In the genomic region with DNA sequence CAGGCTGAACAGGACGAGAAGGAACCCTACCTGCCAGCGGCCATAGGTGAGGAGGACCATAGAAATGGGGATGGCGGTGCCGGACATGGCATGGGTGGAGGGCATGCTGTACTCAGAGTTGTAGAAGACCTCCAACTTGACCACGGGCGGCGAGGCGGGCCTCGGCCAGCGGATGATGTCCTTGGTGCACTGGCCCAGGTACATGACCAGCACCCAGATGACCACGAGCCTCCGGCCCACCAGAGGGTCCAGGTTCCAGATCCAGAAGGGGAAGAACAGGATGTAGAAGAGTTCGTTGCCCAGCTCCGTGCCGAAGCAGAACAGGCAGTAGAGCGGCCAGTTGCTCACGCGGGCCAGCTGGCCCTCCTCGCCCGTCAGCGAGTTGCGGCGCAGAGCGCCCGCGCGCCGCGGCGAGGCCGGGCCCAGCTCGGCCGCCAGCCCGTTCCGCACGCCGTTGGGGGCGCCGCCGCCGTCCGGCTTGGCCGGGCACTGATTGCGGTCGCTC, we compare ENCODE assay signal across 8 cellular contexts. TPM values are rescaled to one million over a fixed set of nuclear protein-coding genes. Genes with fewer than 3 reads are reported as not detected.
DNase-seq lines count a peak whose midpoint lies in the region; ATAC-seq and TF ChIP-seq lines count a peak whose summit lies in the region.

No MANE protein-coding gene starts in this region.

- intact Hi-C loops in lower leg skin (cut with DNase I; ENCODE audit: low total_unique reads): loop anchor here (5.0 kb wide), 1 partner anchor 1260 kb away; the partner anchor contains the start of gene FNTB

- H3K36me3 ChIP-seq in duodenal mucosa (ENCODE audit: control insufficient read depth in 1 of 2, insufficient read depth in 2 of 2, low read length in 2 of 2): no peaks in the 10 kb centered on the region

- no peaks in the 10 kb centered on the region for H3K9me3 Mint-ChIP-seq in stimulated activated naive B cell treated with anti-CD40 and anti-IgM and Interleukin-4, amounts not matched to agents 10 μg/mL and 1 μg/mL and 100 μg/mL, for 72 hours

- peaks cover 15 to 23% of the 10 kb centered on the region in 2 donors for H3K4me1 ChIP-seq in duodenal mucosa (ENCODE audit: control insufficient read depth in 1 of 2, insufficient read depth in 2 of 2, low read length in 2 of 2)

- H3K27me3 Mint-ChIP-seq in stimulated activated naive B cell treated with anti-CD40 and anti-IgM and Interleukin-4, amounts not matched to agents 10 μg/mL and 1 μg/mL and 100 μg/mL, for 72 hours: no peaks in the 10 kb centered on the region

- no peak for TF ChIP-seq CTCF in lower leg skin (IDR thresholded peaks at IDR 0.05)

- TF ChIP-seq POLR2A in lower leg skin (IDR thresholded peaks at IDR 0.05): no peak

- DNase-seq in Daoy (ENCODE audit: low read depth) (peak; percentile 59), SW480 (ENCODE audit: low spot score) (peak; percentile 40), lower leg skin (ENCODE audit: low spot score in 2 of 2) (peak in 1 of 2 donors; percentile 88), epidermal melanocyte (ENCODE audit: insufficient read length, low spot score) (no peak)
- peak; percentile 11 for DNase-seq in stimulated activated naive B cell treated with anti-CD40 and anti-IgM and Interleukin-4, amounts not matched to agents 10 μg/mL and 1 μg/mL and 100 μg/mL, for 72 hours

- peaks cover 1 to 4% of the 10 kb centered on the region in 2 donors for H3K36me3 Mint-ChIP-seq in stimulated activated naive B cell treated with anti-CD40 and anti-IgM and Interleukin-4, amounts not matched to agents 10 μg/mL and 1 μg/mL and 100 μg/mL, for 72 hours

- peak overlapping the region; percentile 100 for H3K4me3 Mint-ChIP-seq in stimulated activated naive B cell treated with anti-CD40 and anti-IgM and Interleukin-4, amounts not matched to agents 10 μg/mL and 1 μg/mL and 100 μg/mL, for 72 hours

- no peaks in the 10 kb centered on the region for H3K9me3 ChIP-seq in duodenal mucosa (ENCODE audit: control insufficient read depth in 1 of 2, low read length in 2 of 2)

- H3K9ac ChIP-seq in duodenal mucosa (ENCODE audit: low read depth in 1 of 2, low read length in 2 of 2): peak overlapping the region; percentile 69 to 86

- H3K27ac ChIP-seq in duodenal mucosa (ENCODE audit: low read depth, low read length): peak overlapping the region; percentile 66

- peak overlapping the region; percentile 97 for H3K27ac Mint-ChIP-seq in stimulated activated naive B cell treated with anti-CD40 and anti-IgM and Interleukin-4, amounts not matched to agents 10 μg/mL and 1 μg/mL and 100 μg/mL, for 72 hours

- WGBS in lower leg skin, 2 donors: 1% methylated on average over 16 to 44 of the region's 45 CpGs

- H3K4me3 ChIP-seq in duodenal mucosa (ENCODE audit: low read depth in 1 of 2, low read length in 2 of 2) (peak overlapping the region; percentile 91 to 92), lower leg skin (ENCODE audit: low read depth, poor library complexity, severe bottlenecking) (peak overlapping the region; percentile 94)

- no peaks in the 10 kb centered on the region for H3K27me3 ChIP-seq in duodenal mucosa (ENCODE audit: control insufficient read depth in 1 of 2, insufficient read depth in 2 of 2, low read length in 2 of 2)

- peaks cover 20 to 36% of the 10 kb centered on the region in 2 donors for H3K4me1 Mint-ChIP-seq in stimulated activated naive B cell treated with anti-CD40 and anti-IgM and Interleukin-4, amounts not matched to agents 10 μg/mL and 1 μg/mL and 100 μg/mL, for 72 hours

- ATAC-seq in GM19438 (IDR thresholded peaks at IDR 0.05; ENCODE audit: low read depth, unreplicated experiment) (peak; percentile 23), HG03442 (IDR thresholded peaks at IDR 0.05; ENCODE audit: unreplicated experiment) (peak; percentile 34)
- ATAC-seq in stimulated activated naive B cell treated with anti-CD40 and anti-IgM and Interleukin-4, amounts not matched to agents 10 μg/mL and 1 μg/mL and 100 μg/mL, for 72 hours (replicated peaks): peak; percentile 61 to 68

RNA-seq across cellular contexts. Expression of gene SGPP1, which starts 0.6 kb away (rescaled TPM):
- total RNA-seq in Daoy (2014; rRNA removed; shearing (Covaris generic)): 24.6 and 31.1 TPM in 2 replicates
- 10 to 100 TPM in 1 of 4 donors, 1 to 10 TPM in 3; 5.9 to 13.9 (median 6.8) TPM for total RNA-seq in lower leg skin
